ENCODE assay signal across 20 cellular contexts in the genomic region with DNA sequence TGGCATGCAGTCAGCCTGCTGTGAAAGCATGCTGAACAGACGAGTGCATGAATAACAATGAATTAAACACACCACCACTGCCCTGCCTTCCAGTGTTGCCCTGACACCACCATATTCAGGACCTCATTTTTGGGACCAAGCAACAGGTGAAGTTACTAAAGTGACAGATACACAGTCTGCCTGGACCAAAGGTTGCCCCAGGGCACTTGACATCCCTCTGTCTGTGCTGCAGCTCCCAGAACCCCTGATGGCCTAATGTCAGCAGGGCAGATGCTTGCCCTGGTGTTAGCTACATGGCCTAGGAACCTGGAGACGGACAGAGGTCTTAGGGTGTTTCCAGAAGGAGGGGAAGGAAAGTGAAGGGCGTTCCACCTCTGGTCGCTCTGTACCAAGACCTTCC.
"Had no signal": no experiment of that assay in that cellular context is flagged by ENCODE, and none has a peak within 500 bp of the region (broad histone marks: within the 10 kb centered on the region; RNA-seq: fewer than 3 reads in every experiment).

No MANE protein-coding gene starts in this region.

- H3K4me1 ChIP-seq: colonic mucosa, heart right ventricle, psoas muscle, right lobe of liver, tibial artery had no signal

- H3K36me3 ChIP-seq: colonic mucosa, gastrocnemius medialis, heart right ventricle, neutrophil, right lobe of liver, tibial artery had no signal

- ATAC-seq: esophagus mucosa; gastrocnemius medialis; heart right ventricle; mucosa of descending colon; naive thymus-derived CD8-positive, alpha-beta T cell; psoas muscle; right lobe of liver; stimulated activated memory B cell treated with anti-CD40 and anti-IgM and Interleukin-4, amounts not matched to agents 10 μg/mL and 1 μg/mL and 100 μg/mL, for 72 hours had no signal

- H3K27ac ChIP-seq: colonic mucosa, gastrocnemius medialis, heart right ventricle, neutrophil, psoas muscle, right lobe of liver, tibial artery had no signal

- H3K4me3 ChIP-seq: colonic mucosa, gastrocnemius medialis, heart right ventricle, mucosa of descending colon, psoas muscle, right lobe of liver, tibial artery had no signal

- H3K9me3 ChIP-seq: colonic mucosa, gastrocnemius medialis, heart right ventricle, mucosa of descending colon, neutrophil, psoas muscle, right lobe of liver, tibial artery had no signal

- H3K27me3 ChIP-seq: colonic mucosa, gastrocnemius medialis, heart right ventricle, neutrophil, right lobe of liver had no signal

- FAIRE-seq: endometrium, islet of Langerhans had no signal

- DNase-seq: colonic mucosa; effector CD4-positive, alpha-beta T cell; gastrocnemius medialis; heart right ventricle; hypothalamus; kidney glomerular epithelial cell; mammary epithelial cell; mucosa of descending colon; naive thymus-derived CD8-positive, alpha-beta T cell; psoas muscle; retina; right lobe of liver; stimulated activated CD4-positive, alpha-beta T cell treated with anti-CD3 and anti-CD28 coated beads, Interleukin-1b, Interleukin-23, amount 100 ng/mL, for 48 hours; stimulated activated CD4-positive, alpha-beta T cell treated with anti-CD3 and anti-CD28 coated beads, Interleukin-4, amount 100 ng/mL, for 24 hours; tibial artery had no signal
